In the genomic region with DNA sequence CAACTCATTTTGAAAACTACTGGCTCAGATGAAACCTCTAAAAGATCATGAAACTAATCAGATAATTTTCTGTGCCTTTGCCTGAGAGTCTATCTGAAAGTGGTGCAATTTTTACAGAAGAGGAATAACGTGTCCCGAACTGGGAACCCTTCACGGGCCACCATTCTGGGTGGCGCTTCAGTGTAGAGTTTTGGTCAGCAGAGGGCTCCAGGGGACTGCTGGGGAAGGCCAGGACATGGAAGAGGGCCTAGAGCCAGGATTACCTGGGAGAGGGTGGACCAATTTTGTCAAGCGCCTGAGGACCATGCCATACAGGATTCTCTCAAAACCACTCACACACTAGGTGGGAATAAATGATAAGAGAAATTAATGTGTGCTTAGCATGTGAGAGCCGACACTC, we compare ENCODE assay signal across 13 cellular contexts. TPM values are rescaled to one million over a fixed set of nuclear protein-coding genes. Genes with fewer than 3 reads are reported as not detected.
DNase-seq lines count a peak whose midpoint lies in the region; ATAC-seq and TF ChIP-seq lines count a peak whose summit lies in the region.
"Had no signal": no experiment of that assay in that cellular context is flagged by ENCODE, and none has a peak within 500 bp of the region (broad histone marks: within the 10 kb centered on the region; RNA-seq: fewer than 3 reads in every experiment).

No MANE protein-coding gene starts in this region.

- intact Hi-C loops in right lobe of liver (cut with DNase I), result no loop called here

- H3K9me3 ChIP-seq in right lobe of liver, result no peaks in the 10 kb centered on the region
- H3K9me3 ChIP-seq: neutrophil had no signal

- H3K27me3 ChIP-seq in right lobe of liver, result peaks cover 0 to 6% of the 10 kb centered on the region in 2 donors

- ATAC-seq in right lobe of liver (peak; percentile 76 to 86 (median 82)), GM18861 (IDR thresholded peaks at IDR 0.05; ENCODE audit: unreplicated experiment) (no peak), GM18870 (IDR thresholded peaks at IDR 0.05; ENCODE audit: unreplicated experiment) (no peak)

- H3K36me3 Mint-ChIP-seq in mesothelial cell of epicardium, result no peaks in the 10 kb centered on the region

- no peaks in the 10 kb centered on the region for H3K4me1 ChIP-seq in right lobe of liver

- H3K27ac Mint-ChIP-seq in mesothelial cell of epicardium, result no peak overlapping the region

- H3K9me3 Mint-ChIP-seq in mesothelial cell of epicardium, result no peaks in the 10 kb centered on the region

- no peak overlapping the region for H3K4me3 ChIP-seq in LNCaP clone FGC (ENCODE audit: low read depth, low read length)
- H3K4me3 ChIP-seq in cardiac fibroblast (replicated peaks in 1 of 2; ENCODE audit: low read depth in 2 of 2, low read length in 2 of 2), result no peak overlapping the region
- no peak overlapping the region for H3K4me3 ChIP-seq in right lobe of liver

- peaks cover 62% of the 10 kb centered on the region for H3K27me3 Mint-ChIP-seq in mesothelial cell of epicardium (ENCODE audit: low read depth)

- TF ChIP-seq CTCF in C4-2B (conservative IDR thresholded peaks at IDR 0.05), result peak; percentile 82
- peak; percentile 79 for TF ChIP-seq CTCF in LNCaP clone FGC (IDR thresholded peaks at IDR 0.05; ENCODE audit: control insufficient read depth, extremely low read depth, insufficient read depth)
- TF ChIP-seq CTCF in cardiac fibroblast (IDR thresholded peaks at IDR 0.05; ENCODE audit: low read depth, low read length), result peak; percentile 55
- TF ChIP-seq CTCF in right lobe of liver (IDR thresholded peaks at IDR 0.05), result peak; percentile 21 to 43 (median 38)
- no peak for TF ChIP-seq CTCF in mesothelial cell of epicardium (IDR thresholded peaks at IDR 0.05; ENCODE audit: unreplicated experiment)

- H3K27ac ChIP-seq in C4-2B (no peak overlapping the region), right lobe of liver (no peak overlapping the region)
- H3K27ac ChIP-seq: neutrophil had no signal

- WGBS in right lobe of liver (ENCODE audit: insufficient coverage, low coverage, low lambda C conversion rate, missing lambda C conversion rate), result 22% methylated on average over 6 of the region's 6 CpGs

- H3K4me1 Mint-ChIP-seq in mesothelial cell of epicardium, result no peaks in the 10 kb centered on the region

- H3K4me3 Mint-ChIP-seq in mesothelial cell of epicardium, result no peak overlapping the region

- no peak for DNase-seq in LNCaP clone FGC (ENCODE audit: low read depth)
- DNase-seq in cardiac fibroblast (ENCODE audit: low read depth in 2 of 2), result peak in 1 of 2 donors; percentile 37
- DNase-seq in right lobe of liver, result no peak
- no peak for DNase-seq in NK-92 treated with Interleukin-12 subunit alpha and Interleukin-12 subunit beta, amount 100 ng/mL, for 24 hours (lab: John Stamatoyannopoulos, UW)
- no peak for DNase-seq in mesothelial cell of epicardium (ENCODE audit: low spot score in 2 of 2, unreplicated experiment in 2 of 2)
- DNase-seq: activated gamma-delta T cell, DMS 273 treated with DMSO at 0.1 percent for 48 hours, NCI-H1694 treated with DMSO at 0.1 percent for 48 hours had no signal

- H3K36me3 ChIP-seq in right lobe of liver, result no peaks in the 10 kb centered on the region
- H3K36me3 ChIP-seq: neutrophil had no signal

- TF ChIP-seq POLR2A in right lobe of liver (IDR thresholded peaks at IDR 0.05), result no peak

RNA-seq across cellular contexts. Expression of a gene that starts 49.7 kb away (rescaled TPM):
- total RNA-seq in right lobe of liver, result under 1 TPM in 2 of 6 experiments, not detected in 4; 0.13 to 0.18 TPM
- total RNA-seq in mesothelial cell of epicardium, result 65.6 to 71.2 TPM (median 70.0 TPM) in 3 replicates
- total RNA-seq: T-helper 2 cell treated with Interferon-gamma antibody and Interleukin-4, amounts not matched to agents 100 ng/mL and 5 ng/mL, for 36 hours had no signal

Comparison
In these comparisons a context has a peak if more than half of its experiments do, and no peak if none do; other contexts are left out.
1. ATAC-seq: peak in right lobe of liver (4 of 4); none in GM18861 (single experiment) and GM18870 (single experiment).
2. RNA of a gene that starts 49.7 kb away (total RNA-seq): 65.6 to 71.2 TPM in mesothelial cell of epicardium; 0.13 to 0.18 TPM in right lobe of liver; every median in the first group is over 10 times any median in the second.